ENCODE assay signal across 15 cellular contexts in the genomic region with DNA sequence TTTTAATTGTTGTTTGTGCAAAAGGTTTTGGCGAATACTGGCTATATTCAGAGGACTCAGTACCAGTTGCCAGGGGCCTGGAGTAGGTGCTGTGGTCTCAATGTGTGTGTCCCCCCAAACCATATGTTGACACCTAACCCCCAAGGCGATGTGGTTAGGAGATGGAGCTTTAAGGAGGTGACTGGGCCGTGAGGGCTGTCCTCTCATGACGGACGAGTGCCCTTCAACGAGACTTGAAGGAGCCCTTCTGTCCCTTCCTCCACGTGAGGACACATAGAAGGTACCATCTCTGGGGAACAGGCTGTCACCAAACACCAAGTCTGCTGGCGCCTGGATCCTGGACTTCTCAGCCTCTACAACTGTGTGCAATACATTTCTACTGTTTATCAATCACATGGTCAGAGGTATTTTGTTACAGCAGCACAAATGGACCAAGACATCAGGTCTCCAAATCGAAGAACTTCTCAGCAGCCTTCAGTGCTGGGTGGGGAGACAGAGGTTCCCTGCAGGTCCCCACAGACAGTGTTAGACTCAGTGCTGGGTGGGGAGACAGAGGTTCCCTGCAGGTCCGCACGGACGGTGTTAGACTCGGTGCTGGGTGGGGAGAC. TPM values are rescaled to one million over a fixed set of nuclear protein-coding genes. Genes with fewer than 3 reads are reported as not detected.
DNase-seq lines count a peak whose midpoint lies in the region; ATAC-seq and TF ChIP-seq lines count a peak whose summit lies in the region.
"Had no signal": no experiment of that assay in that cellular context is flagged by ENCODE, and none has a peak within 500 bp of the region (broad histone marks: within the 10 kb centered on the region; RNA-seq: fewer than 3 reads in every experiment).

No MANE protein-coding gene starts in this region.

- H3K36me3 Mint-ChIP-seq in activated T-cell treated with anti-CD3 and anti-CD28 coated beads, Interleukin-2, amount 50 U/mL, for 24 hours (ENCODE audit: low read depth): no peaks in the 10 kb centered on the region
- no peaks in the 10 kb centered on the region for H3K36me3 Mint-ChIP-seq in activated T-cell treated with anti-CD3 and anti-CD28 coated beads, Interleukin-2, amount 50 U/mL, for 72 hours (ENCODE audit: insufficient read depth in 2 of 2)
- H3K36me3 Mint-ChIP-seq in immature natural killer cell (no peaks in the 10 kb centered on the region), WTC11 (no peaks in the 10 kb centered on the region)

- no peaks in the 10 kb centered on the region for H3K9me3 Mint-ChIP-seq in activated T-cell treated with anti-CD3 and anti-CD28 coated beads, Interleukin-2, amount 50 U/mL, for 24 hours
- H3K9me3 Mint-ChIP-seq in activated T-cell treated with anti-CD3 and anti-CD28 coated beads, Interleukin-2, amount 50 U/mL, for 72 hours: no peaks in the 10 kb centered on the region
- H3K9me3 Mint-ChIP-seq in immature natural killer cell (no peaks in the 10 kb centered on the region), WTC11 (no peaks in the 10 kb centered on the region)

- no peak for ATAC-seq in activated T-cell treated with anti-CD3 and anti-CD28 coated beads, Interleukin-2, amount 50 U/mL, for 72 hours (replicated peaks in 1 of 2)
- ATAC-seq in GM18870 (IDR thresholded peaks at IDR 0.05; ENCODE audit: unreplicated experiment): no peak
- no peak for ATAC-seq in WTC11
- ATAC-seq: heart left ventricle, PC-3 had no signal

- H3K27me3 Mint-ChIP-seq in activated T-cell treated with anti-CD3 and anti-CD28 coated beads, Interleukin-2, amount 50 U/mL, for 24 hours: no peaks in the 10 kb centered on the region
- no peaks in the 10 kb centered on the region for H3K27me3 Mint-ChIP-seq in activated T-cell treated with anti-CD3 and anti-CD28 coated beads, Interleukin-2, amount 50 U/mL, for 72 hours (ENCODE audit: low read depth)
- H3K27me3 Mint-ChIP-seq in immature natural killer cell (ENCODE audit: low read depth in 3 of 3) (peaks cover 12 to 20% (median 17%) of the 10 kb centered on the region in 3 donors), WTC11 (ENCODE audit: low read depth) (peaks cover 2% of the 10 kb centered on the region; the same call in 1 of the 2 replicates)

- POLR2A ChIA-PET in WTC11 (lab: Charles Lee): no interaction called here

- no peak overlapping the region for H3K27ac Mint-ChIP-seq in activated T-cell treated with anti-CD3 and anti-CD28 coated beads, Interleukin-2, amount 50 U/mL, for 24 hours
- H3K27ac Mint-ChIP-seq in activated T-cell treated with anti-CD3 and anti-CD28 coated beads, Interleukin-2, amount 50 U/mL, for 72 hours: no peak overlapping the region
- H3K27ac Mint-ChIP-seq in immature natural killer cell (peak overlapping the region; percentile 96 to 100 (median 99)), WTC11 (no peak overlapping the region)
- H3K27ac Mint-ChIP-seq: progenitor cell of endocrine pancreas had no signal

- CTCF ChIA-PET in WTC11 (lab: Charles Lee): no interaction called here

- peak; percentile 22 for DNase-seq in activated T-cell treated with anti-CD3 and anti-CD28 coated beads, Interleukin-2, amount 50 U/mL, for 24 hours
- no peak for DNase-seq in activated T-cell treated with anti-CD3 and anti-CD28 coated beads, Interleukin-2, amount 50 U/mL, for 72 hours
- DNase-seq in activated CD8-positive, alpha-beta memory T cell treated with anti-CD3 and anti-CD28 coated beads, Interleukin-2, amount 50 U/mL, for 4 hours: peak; percentile 11
- DNase-seq in immature natural killer cell (peak; percentile 80 to 82 (median 82)), substantia nigra (lab: John Stamatoyannopoulos, UW) (no peak), WTC11 (ENCODE audit: low spot score) (no peak), NOMO-1 (lab: John Stamatoyannopoulos, UW; ENCODE audit: unreplicated experiment in 2 of 2) (no peak)
- DNase-seq: anterior cingulate cortex; NCI-H2029; NCI-H526; PC-3; stimulated activated CD4-positive, alpha-beta T cell treated with anti-CD3 and anti-CD28 coated beads, Interleukin-15, amount 100 ng/mL, for 24 hours had no signal

- peak overlapping the region; percentile 21 for H3K27ac ChIP-seq in substantia nigra (ENCODE audit: low read depth, low read length, poor library complexity, severe bottlenecking)

- TF ChIP-seq CTCF in WTC11 (IDR thresholded peaks at IDR 0.05): no peak

- H3K4me1 Mint-ChIP-seq in activated T-cell treated with anti-CD3 and anti-CD28 coated beads, Interleukin-2, amount 50 U/mL, for 24 hours (ENCODE audit: low read depth): peaks cover 22% of the 10 kb centered on the region
- H3K4me1 Mint-ChIP-seq in activated T-cell treated with anti-CD3 and anti-CD28 coated beads, Interleukin-2, amount 50 U/mL, for 72 hours (ENCODE audit: low read depth): peaks cover 31% of the 10 kb centered on the region
- peaks cover 22 to 38% of the 10 kb centered on the region in 2 donors for H3K4me1 Mint-ChIP-seq in immature natural killer cell
- H3K4me1 Mint-ChIP-seq in WTC11: peaks cover 5% of the 10 kb centered on the region

- no peak overlapping the region for H3K4me3 Mint-ChIP-seq in activated T-cell treated with anti-CD3 and anti-CD28 coated beads, Interleukin-2, amount 50 U/mL, for 24 hours
- H3K4me3 Mint-ChIP-seq in activated T-cell treated with anti-CD3 and anti-CD28 coated beads, Interleukin-2, amount 50 U/mL, for 72 hours: no peak overlapping the region
- H3K4me3 Mint-ChIP-seq in immature natural killer cell: peak overlapping the region; percentile 62 to 80 (median 74)
- no peak overlapping the region for H3K4me3 Mint-ChIP-seq in WTC11

TF ChIP-seq in WTC11, 78 proteins besides CTCF, POLR2A, EP300 and RAD21:
- TF ChIP-seq, protein P1, sequence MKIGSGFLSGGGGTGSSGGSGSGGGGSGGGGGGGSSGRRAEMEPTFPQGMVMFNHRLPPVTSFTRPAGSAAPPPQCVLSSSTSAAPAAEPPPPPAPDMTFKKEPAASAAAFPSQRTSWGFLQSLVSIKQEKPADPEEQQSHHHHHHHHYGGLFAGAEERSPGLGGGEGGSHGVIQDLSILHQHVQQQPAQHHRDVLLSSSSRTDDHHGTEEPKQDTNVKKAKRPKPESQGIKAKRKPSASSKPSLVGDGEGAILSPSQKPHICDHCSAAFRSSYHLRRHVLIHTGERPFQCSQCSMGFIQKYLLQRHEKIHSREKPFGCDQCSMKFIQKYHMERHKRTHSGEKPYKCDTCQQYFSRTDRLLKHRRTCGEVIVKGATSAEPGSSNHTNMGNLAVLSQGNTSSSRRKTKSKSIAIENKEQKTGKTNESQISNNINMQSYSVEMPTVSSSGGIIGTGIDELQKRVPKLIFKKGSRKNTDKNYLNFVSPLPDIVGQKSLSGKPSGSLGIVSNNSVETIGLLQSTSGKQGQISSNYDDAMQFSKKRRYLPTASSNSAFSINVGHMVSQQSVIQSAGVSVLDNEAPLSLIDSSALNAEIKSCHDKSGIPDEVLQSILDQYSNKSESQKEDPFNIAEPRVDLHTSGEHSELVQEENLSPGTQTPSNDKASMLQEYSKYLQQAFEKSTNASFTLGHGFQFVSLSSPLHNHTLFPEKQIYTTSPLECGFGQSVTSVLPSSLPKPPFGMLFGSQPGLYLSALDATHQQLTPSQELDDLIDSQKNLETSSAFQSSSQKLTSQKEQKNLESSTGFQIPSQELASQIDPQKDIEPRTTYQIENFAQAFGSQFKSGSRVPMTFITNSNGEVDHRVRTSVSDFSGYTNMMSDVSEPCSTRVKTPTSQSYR (CRISPR knock-in tag; IDR thresholded peaks at IDR 0.05): no peak
- TF ChIP-seq ZNF121 (CRISPR knock-in tag; IDR thresholded peaks at IDR 0.05) (no peak), JAZF1 (CRISPR knock-in tag; IDR thresholded peaks at IDR 0.05) (no peak), CBFB (CRISPR knock-in tag; IDR thresholded peaks at IDR 0.05; ENCODE audit: low read depth) (no peak), ZNF263 (CRISPR knock-in tag; IDR thresholded peaks at IDR 0.05; ENCODE audit: low read depth) (no peak), FOXP1 (CRISPR knock-in tag; IDR thresholded peaks at IDR 0.05; ENCODE audit: borderline replicate concordance) (no peak)

RNA-seq across cellular contexts. Expression of a gene that starts 24.8 kb away (rescaled TPM):
- 100 to 1,000 TPM; 137 to 198 TPM for total RNA-seq in activated T-cell treated with anti-CD3 and anti-CD28 coated beads, Interleukin-2, amount 50 U/mL, for 72 hours
- polyA plus RNA-seq in immature natural killer cell: 10 to 100 TPM; 13.6 to 72.3 (median 49.2) TPM
- total RNA-seq in WTC11 (2021): 27.7 to 29.3 TPM (median 28.1 TPM) in 3 replicates

Comparison
In these comparisons a context has a peak if more than half of its experiments do, and no peak if none do; other contexts are left out.
1. DNase-seq: peak in activated T-cell treated with anti-CD3 and anti-CD28 coated beads, Interleukin-2, amount 50 U/mL, for 24 hours (single experiment), activated CD8-positive, alpha-beta memory T cell treated with anti-CD3 and anti-CD28 coated beads, Interleukin-2, amount 50 U/mL, for 4 hours (single experiment) and immature natural killer cell (3 of 3); none in activated T-cell treated with anti-CD3 and anti-CD28 coated beads, Interleukin-2, amount 50 U/mL, for 72 hours (0 of 2), substantia nigra (0 of 49), WTC11 (single experiment) and NOMO-1 (0 of 2).
2. H3K27ac Mint-ChIP-seq: peak in immature natural killer cell (6 of 6); none in activated T-cell treated with anti-CD3 and anti-CD28 coated beads, Interleukin-2, amount 50 U/mL, for 24 hours (single experiment), activated T-cell treated with anti-CD3 and anti-CD28 coated beads, Interleukin-2, amount 50 U/mL, for 72 hours (single experiment) and WTC11 (single experiment).
3. H3K4me3 Mint-ChIP-seq: peak in immature natural killer cell (5 of 5); none in activated T-cell treated with anti-CD3 and anti-CD28 coated beads, Interleukin-2, amount 50 U/mL, for 24 hours (single experiment), activated T-cell treated with anti-CD3 and anti-CD28 coated beads, Interleukin-2, amount 50 U/mL, for 72 hours (0 of 2) and WTC11 (single experiment).